ENCODE assay signal across 9 cellular contexts in genomic region chr18:46097853-46098615, GRCh38. TPM values are rescaled to one million over a fixed set of nuclear protein-coding genes. Genes with fewer than 3 reads are reported as not detected.
DNase-seq lines count a peak whose midpoint lies in the region; ATAC-seq, FAIRE-seq and TF ChIP-seq lines count a peak whose summit lies in the region.
"Had no signal": no experiment of that assay in that cellular context is flagged by ENCODE, and none has a peak within 500 bp of the region (broad histone marks: within the 10 kb centered on the region; RNA-seq: fewer than 3 reads in every experiment).

ATP5F1A (minus strand) TSS chr18:46098296; CDS start chr18:46098231, 65 bp downstream.

- peak within 1 kb of the TSS; percentile 97 for H3K27ac Mint-ChIP-seq in activated B cell treated with CpG ODN at 0.5 μM for 24 hours

- ATAC-seq in GM18858 (IDR thresholded peaks at IDR 0.05; ENCODE audit: unreplicated experiment) (peak; percentile 65), HG03095 (IDR thresholded peaks at IDR 0.05; ENCODE audit: unreplicated experiment) (peak; percentile 74), activated B cell treated with CpG ODN at 0.5 μM for 24 hours (ENCODE audit: low read depth) (peak; percentile 86)

- peak within 1 kb of the TSS; percentile 96 for H2AFZ ChIP-seq in keratinocyte (ENCODE audit: control insufficient read depth, low read length)

- CTCF ChIA-PET in activated B cell treated with CpG ODN at 0.5 μM for 24 hours (lab: Charles Lee) = interaction anchor here (0.9 to 1.7 kb wide), 3 partner anchors 9 to 76 kb away, joined by 3 to 8 read pairs (median 4); a partner anchor contains a TSS

- H3K9ac ChIP-seq in keratinocyte (ENCODE audit: control insufficient read depth, extremely low read depth, insufficient read depth, low read length) = peak within 1 kb of the TSS; percentile 98

- intact Hi-C loops in activated B cell treated with CpG ODN at 0.5 μM for 24 hours (cut with micrococcal nuclease) = loop anchor here (1.0 kb wide), 3 partner anchors 75 to 152 kb away; partner anchors contain the start of gene EPG5

- no peaks in the 10 kb centered on the region for H3K9me3 Mint-ChIP-seq in activated B cell treated with CpG ODN at 0.5 μM for 24 hours

- peak within 1 kb of the TSS; percentile 72 to 99 (median 97) for H3K4me3 ChIP-seq in keratinocyte (ENCODE audit: control insufficient read depth in 2 of 3, extremely low read depth in 1 of 3, insufficient read depth in 2 of 3, low read depth in 1 of 3, low read length in 3 of 3)

- no peaks in the 10 kb centered on the region for H3K9me3 ChIP-seq in keratinocyte (ENCODE audit: control insufficient read depth, low read depth, low read length)

- no peak for TF ChIP-seq CTCF in activated B cell treated with CpG ODN at 0.5 μM for 24 hours (IDR thresholded peaks at IDR 0.05)
- peak in 1 of 3 experiments; percentile 19 for TF ChIP-seq CTCF in keratinocyte (optimal IDR thresholded peaks at IDR 0.05 in 1 of 3, IDR thresholded peaks at IDR 0.05 in 1 of 3, conservative IDR thresholded peaks at IDR 0.05 in 1 of 3; ENCODE audit: extremely low read depth in 1 of 3, insufficient read depth in 2 of 3, low read length in 3 of 3)

- no peaks in the 10 kb centered on the region for H3K9me1 ChIP-seq in keratinocyte (ENCODE audit: control insufficient read depth, extremely low read depth, insufficient read depth, low read length)

- H3K36me3 Mint-ChIP-seq in activated B cell treated with CpG ODN at 0.5 μM for 24 hours (ENCODE audit: low read depth) = peaks cover 25% of the 10 kb centered on the region

- H3K4me1 Mint-ChIP-seq in activated B cell treated with CpG ODN at 0.5 μM for 24 hours = peaks cover 35% of the 10 kb centered on the region

- POLR2A ChIA-PET in activated B cell treated with CpG ODN at 0.5 μM for 24 hours (lab: Charles Lee) = interaction anchor here (0.6 to 2.6 kb wide), 13 partner anchors 9 to 1375 kb away, joined by 3 to 14 read pairs (median 6); a partner anchor contains a TSS

- H3K4me1 ChIP-seq in keratinocyte (ENCODE audit: control insufficient read depth, extremely low read depth, insufficient read depth, low read length) = peaks cover 10% of the 10 kb centered on the region

- H4K20me1 ChIP-seq in keratinocyte (ENCODE audit: control insufficient read depth, extremely low read depth, insufficient read depth, low read length) = no peaks in the 10 kb centered on the region

- H3K36me3 ChIP-seq in keratinocyte (ENCODE audit: control insufficient read depth in 2 of 2, extremely low read depth in 1 of 2, insufficient read depth in 2 of 2, low read length in 2 of 2) = peaks cover 4 to 11% of the 10 kb centered on the region in 2 experiments

- peak within 1 kb of the TSS; percentile 97 for H3K4me2 ChIP-seq in keratinocyte (ENCODE audit: control insufficient read depth, extremely low read depth, insufficient read depth, low read depth, low read length)

- H3K27me3 ChIP-seq in keratinocyte (ENCODE audit: control insufficient read depth, extremely low read depth, insufficient read depth, low read length) = no peaks in the 10 kb centered on the region

- H3K27me3 Mint-ChIP-seq in activated B cell treated with CpG ODN at 0.5 μM for 24 hours = no peaks in the 10 kb centered on the region

- in situ Hi-C loops in ACHN (cut with HindIII; ENCODE audit: low pct_ligation_motif_present, low pct_unique_long_range_greater_than_20kb, low sequenced_read_pairs) = loop anchor here (25.0 kb wide), 1 partner anchor 186 kb away; no protein-coding TSS in a partner anchor

- H3K4me3 Mint-ChIP-seq in activated B cell treated with CpG ODN at 0.5 μM for 24 hours = peak within 1 kb of the TSS; percentile 97

- peaks cover 49% of the 10 kb centered on the region for H3K79me2 ChIP-seq in keratinocyte (ENCODE audit: control insufficient read depth, insufficient read depth, low read length)

- DNase-seq in ACHN = peak; percentile 80
- peak; percentile 85 for DNase-seq in NCI-H2227 (lab: John Stamatoyannopoulos, UW; ENCODE audit: unreplicated experiment)
- DNase-seq in activated B cell treated with CpG ODN at 0.5 μM for 24 hours = peak; percentile 78
- peak; percentile 32 to 95 (median 84) for DNase-seq in caudate nucleus (lab: John Stamatoyannopoulos, UW)
- DNase-seq in keratinocyte (ENCODE audit: low read depth, low spot score) = no peak
- peak; percentile 61 to 79 for DNase-seq in stimulated activated CD4-positive, alpha-beta T cell treated with anti-CD3 and anti-CD28 coated beads, Interleukin-15, amount 100 ng/mL, for 1 hour (ENCODE audit: low read depth in 1 of 2, low spot score in 1 of 2)

- H3K27ac ChIP-seq in caudate nucleus (ENCODE audit: low read depth, low read length) (peak within 1 kb of the TSS; percentile 96), keratinocyte (ENCODE audit: control insufficient read depth, insufficient read depth, low read length) (peak within 1 kb of the TSS; percentile 92)

- dilution Hi-C loops in keratinocyte (cut with MboI; ENCODE audit: extremely low pct_ligation_motif_present, low sequenced_read_pairs) = no loop called here

- FAIRE-seq in keratinocyte (lab: Jason Lieb, UNC) = no peak
- FAIRE-seq: TTC549 had no signal

RNA-seq across cellular contexts. Expression of gene ATP5F1A, which starts in this region (rescaled TPM):
- total RNA-seq in activated B cell treated with CpG ODN at 0.5 μM for 24 hours = 336 and 348 TPM in 2 replicates
- polyA plus RNA-seq in keratinocyte = 436 to 621 TPM (median 512 TPM) in 3 replicates
- polyA plus RNA-seq in keratinocyte (2011; ENCODE audit: low read depth) = 295 TPM
- 509 and 540 TPM in 2 replicates for polyA plus RNA-seq in keratinocyte (2011; cell fraction: cytosol; rRNA removed)
- polyA plus RNA-seq in keratinocyte (2011; cell fraction: nucleus; rRNA removed) = 438 and 582 TPM in 2 replicates
- polyA plus RNA-seq in keratinocyte (2012; ENCODE audit: low replicate concordance) = 282 and 369 TPM in 2 replicates
- polyA minus RNA-seq in keratinocyte = 310 to 695 TPM (median 626 TPM) in 3 replicates
- polyA minus RNA-seq in keratinocyte (2011; cell fraction: cytosol; rRNA and poly(A)+ RNA removed) = 576 TPM
- polyA minus RNA-seq in keratinocyte (2011; cell fraction: nucleus; rRNA and poly(A)+ RNA removed) = 152 and 249 TPM in 2 replicates
